1 cellular context compared by ENCODE assay signal in genomic region chr4:110245567-110245966, GRCh38.
TF ChIP-seq lines count a peak whose summit lies in the region.

No MANE protein-coding gene starts in this region.

TF ChIP-seq in SK-N-SH treated with all-trans-retinoic acid at 6 μM for 48 hours, 23 proteins besides CTCF, POLR2A, EP300 and RAD21 (continued from another document):
- TF ChIP-seq TSHZ2 (CRISPR knock-in tag; IDR thresholded peaks at IDR 0.05), result no peak
- TF ChIP-seq TCF4 (CRISPR knock-in tag; IDR thresholded peaks at IDR 0.05; ENCODE audit: borderline replicate concordance), result no peak
